ENCODE assay signal across 1 cellular context in genomic region chr17:6648181-6648580, GRCh38.
TF ChIP-seq lines count a peak whose summit lies in the region.

No MANE protein-coding gene starts in this region.

TF ChIP-seq in WTC11, 78 proteins besides CTCF, POLR2A, EP300 and RAD21 (continued from another document):
- TF ChIP-seq HMGXB4 (CRISPR knock-in tag; IDR thresholded peaks at IDR 0.05) (no peak), MXD4 (CRISPR knock-in tag; IDR thresholded peaks at IDR 0.05; ENCODE audit: borderline replicate concordance) (no peak), FOXP4 (CRISPR knock-in tag; IDR thresholded peaks at IDR 0.05) (no peak), TEAD4 (CRISPR knock-in tag; IDR thresholded peaks at IDR 0.05) (no peak), CBFB (CRISPR knock-in tag; IDR thresholded peaks at IDR 0.05; ENCODE audit: low read depth) (no peak), E2F4 (CRISPR knock-in tag; IDR thresholded peaks at IDR 0.05; ENCODE audit: borderline replicate concordance, low read depth) (no peak), GRHL2 (CRISPR knock-in tag; IDR thresholded peaks at IDR 0.05; ENCODE audit: insufficient replicate concordance, severe bottlenecking) (no peak), NR2C2 (CRISPR knock-in tag; IDR thresholded peaks at IDR 0.05) (no peak), JAZF1 (CRISPR knock-in tag; IDR thresholded peaks at IDR 0.05) (no peak), ATF1 (CRISPR knock-in tag; IDR thresholded peaks at IDR 0.05) (no peak), ATF3 (CRISPR knock-in tag; conservative IDR thresholded peaks at IDR 0.05) (no peak), IRF2 (CRISPR knock-in tag; IDR thresholded peaks at IDR 0.05; ENCODE audit: borderline replicate concordance, low read depth) (no peak), NR3C1 (CRISPR knock-in tag; conservative IDR thresholded peaks at IDR 0.05; ENCODE audit: low read depth) (no peak), ARID4B (CRISPR knock-in tag; IDR thresholded peaks at IDR 0.05; ENCODE audit: borderline replicate concordance) (no peak), PREB (CRISPR knock-in tag; IDR thresholded peaks at IDR 0.05; ENCODE audit: borderline replicate concordance) (no peak), GTF2I (CRISPR knock-in tag; conservative IDR thresholded peaks at IDR 0.05) (no peak), ZNF219 (CRISPR knock-in tag; IDR thresholded peaks at IDR 0.05; ENCODE audit: borderline replicate concordance) (no peak), ZBTB43 (CRISPR knock-in tag; IDR thresholded peaks at IDR 0.05) (no peak)
TF ChIP-seq in WTC11: peak in this region for 0.
